8 cellular contexts compared by ENCODE assay signal in the genomic region with DNA sequence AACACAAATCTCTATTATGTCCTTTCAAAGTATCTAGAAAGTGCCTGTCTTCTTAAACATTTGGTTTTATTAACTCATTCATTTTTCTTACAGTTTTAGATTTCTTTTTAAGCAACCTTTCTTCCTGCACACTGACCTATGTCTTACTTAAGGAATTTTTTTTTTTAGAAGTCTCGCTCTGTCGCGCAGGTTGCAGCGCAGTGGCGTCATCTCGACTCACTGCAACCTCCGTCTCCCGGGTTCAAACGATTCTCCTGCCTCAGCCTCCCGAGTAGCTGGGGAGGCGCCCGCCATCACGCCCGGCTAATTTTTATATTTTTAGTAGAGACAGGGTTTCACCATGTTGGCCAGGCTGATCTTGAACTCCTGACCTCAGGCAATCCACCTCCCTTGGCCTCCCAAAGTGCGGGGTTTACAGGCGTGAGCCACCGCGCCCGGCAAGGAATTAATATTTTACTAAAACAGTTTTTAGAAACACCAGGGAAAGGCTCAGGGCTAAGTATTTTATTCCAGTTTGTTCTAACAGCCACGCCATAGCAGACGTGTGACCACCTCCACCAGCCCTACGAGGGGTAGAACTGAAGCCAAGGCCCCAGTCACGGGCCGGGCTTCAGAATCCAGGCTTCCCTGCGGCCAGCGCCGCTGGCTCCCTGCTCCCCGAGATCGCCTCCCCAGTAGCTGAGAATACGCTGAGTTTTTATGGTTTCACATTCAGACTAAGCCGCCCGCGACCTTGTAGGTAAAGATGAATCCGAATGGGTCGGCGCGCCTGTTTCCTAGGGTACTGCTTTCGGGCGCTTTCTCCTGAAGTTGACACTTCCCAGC. TPM values are rescaled to one million over a fixed set of nuclear protein-coding genes. Genes with fewer than 3 reads are reported as not detected.
DNase-seq lines count a peak whose midpoint lies in the region; ATAC-seq, FAIRE-seq and TF ChIP-seq lines count a peak whose summit lies in the region.

No MANE protein-coding gene starts in this region.

- CTCF ChIA-PET in activated CD4-positive, alpha-beta T cell treated with anti-CD3 and anti-CD28 coated beads for 36 hours (lab: Charles Lee): interaction anchor here (0.6 to 1.0 kb wide), 2 partner anchors 38 to 76 kb away, joined by 3 to 4 read pairs; no protein-coding TSS in a partner anchor

- POLR2A ChIA-PET in activated CD4-positive, alpha-beta T cell treated with anti-CD3 and anti-CD28 coated beads for 36 hours (lab: Charles Lee): interaction anchor here (1.0 to 2.0 kb wide), 8 partner anchors 12 to 322 kb away, joined by 3 to 17 read pairs (median 4); a partner anchor contains a TSS

- peak overlapping the region; percentile 98 for H3K27ac Mint-ChIP-seq in activated CD4-positive, alpha-beta T cell treated with anti-CD3 and anti-CD28 coated beads for 36 hours

- TF ChIP-seq POLR2A in H54 (IDR thresholded peaks at IDR 0.05; ENCODE audit: low read depth, low read length): no peak

- ATAC-seq in GM21717 (IDR thresholded peaks at IDR 0.05; ENCODE audit: unreplicated experiment): peak; percentile 25
- ATAC-seq in activated CD4-positive, alpha-beta T cell treated with anti-CD3 and anti-CD28 coated beads for 36 hours: peak; percentile 2

- H3K27me3 ChIP-seq in MG63 (no peaks in the 10 kb centered on the region), endocrine pancreas (ENCODE audit: control insufficient read depth, insufficient read depth, low read length) (no peaks in the 10 kb centered on the region), muscle layer of colon (ENCODE audit: control insufficient read depth in 1 of 2, insufficient read depth in 2 of 2, low read length in 2 of 2) (no peaks in the 10 kb centered on the region)

- H3K27ac ChIP-seq in muscle layer of colon (ENCODE audit: low read depth, low read length) (peak overlapping the region; percentile 97), temporal lobe (ENCODE audit: low read depth, low read length) (peak overlapping the region; percentile 86)

- H3K27me3 Mint-ChIP-seq in activated CD4-positive, alpha-beta T cell treated with anti-CD3 and anti-CD28 coated beads for 36 hours: no peaks in the 10 kb centered on the region

- H3K9ac ChIP-seq in endocrine pancreas (ENCODE audit: control insufficient read depth, insufficient read depth, low read length) (peak overlapping the region; percentile 86), muscle layer of colon (ENCODE audit: low read length) (peak overlapping the region; percentile 93)

- peak overlapping the region; percentile 84 for H3K4me3 ChIP-seq in MG63
- peak overlapping the region; percentile 81 for H3K4me3 ChIP-seq in endocrine pancreas (ENCODE audit: control insufficient read depth, insufficient read depth, low read length)
- H3K4me3 ChIP-seq in muscle layer of colon (ENCODE audit: low read depth in 1 of 2, low read length in 2 of 2): peak overlapping the region; percentile 93 to 95

- peaks cover 29% of the 10 kb centered on the region for H3K36me3 Mint-ChIP-seq in activated CD4-positive, alpha-beta T cell treated with anti-CD3 and anti-CD28 coated beads for 36 hours (ENCODE audit: low read depth)

- H3K36me3 ChIP-seq in MG63: peaks cover 6% of the 10 kb centered on the region; the same call in 1 of the 2 replicates
- no peaks in the 10 kb centered on the region for H3K36me3 ChIP-seq in endocrine pancreas (ENCODE audit: control insufficient read depth, insufficient read depth, low read length)
- no peaks in the 10 kb centered on the region for H3K36me3 ChIP-seq in muscle layer of colon (ENCODE audit: insufficient read depth, low read length)

- peaks cover 20% of the 10 kb centered on the region for H3K4me1 Mint-ChIP-seq in activated CD4-positive, alpha-beta T cell treated with anti-CD3 and anti-CD28 coated beads for 36 hours

- DNase-seq in EL (peak; percentile 31), MG63 (no peak), H54 (ENCODE audit: insufficient read length, low spot score) (no peak)
- DNase-seq in activated CD4-positive, alpha-beta T cell treated with anti-CD3 and anti-CD28 coated beads for 36 hours: peak; percentile 73

- intact Hi-C loops in activated CD4-positive, alpha-beta T cell treated with anti-CD3 and anti-CD28 coated beads for 36 hours (cut with DNase I, micrococcal nuclease): loop anchor here (1.0 to 5.0 kb wide), 6 partner anchors 18 to 1120 kb away; a partner anchor contains a TSS

- peak overlapping the region; percentile 99 for H3K4me3 Mint-ChIP-seq in activated CD4-positive, alpha-beta T cell treated with anti-CD3 and anti-CD28 coated beads for 36 hours

- H3K9me3 ChIP-seq in MG63 (no peaks in the 10 kb centered on the region), endocrine pancreas (ENCODE audit: control insufficient read depth, low read length) (no peaks in the 10 kb centered on the region), muscle layer of colon (ENCODE audit: low read length) (no peaks in the 10 kb centered on the region)

- no peak for FAIRE-seq in H54 (lab: Jason Lieb, UNC)

- H3K4me1 ChIP-seq in endocrine pancreas (ENCODE audit: control insufficient read depth, insufficient read depth, low read length) (peaks cover 18% of the 10 kb centered on the region), muscle layer of colon (ENCODE audit: insufficient read depth, low read length) (peaks cover 22% of the 10 kb centered on the region)

- no peaks in the 10 kb centered on the region for H3K9me3 Mint-ChIP-seq in activated CD4-positive, alpha-beta T cell treated with anti-CD3 and anti-CD28 coated beads for 36 hours (ENCODE audit: low read depth)

RNA-seq across cellular contexts. Expression of a gene that starts 0.9 kb away (rescaled TPM):
- total RNA-seq in MG63 (2014; rRNA removed; shearing (Covaris generic); ENCODE audit: low replicate concordance): 37.8 and 53.0 TPM in 2 replicates
- total RNA-seq in activated CD4-positive, alpha-beta T cell treated with anti-CD3 and anti-CD28 coated beads for 36 hours: 100 to 1,000 TPM; 124 to 126 TPM
- total RNA-seq in temporal lobe: 48.4 TPM

RNA-seq across cellular contexts. Expression of a gene that starts 17.6 kb away (rescaled TPM):
- 0.25 and 17.0 TPM in 2 replicates for total RNA-seq in MG63 (2014; rRNA removed; shearing (Covaris generic); ENCODE audit: low replicate concordance)
- total RNA-seq in activated CD4-positive, alpha-beta T cell treated with anti-CD3 and anti-CD28 coated beads for 36 hours: 1 to 10 TPM; 1.7 to 7.8 TPM
- 4.9 TPM for total RNA-seq in temporal lobe

Comparison
In these comparisons a context has a peak if more than half of its experiments do, and no peak if none do; other contexts are left out.
1. DNase-seq: peak in EL (single experiment) and activated CD4-positive, alpha-beta T cell treated with anti-CD3 and anti-CD28 coated beads for 36 hours (single experiment); none in MG63 (single experiment) and H54 (single experiment).
2. Peak in every context shown above with its lines, with median percentiles within 50 percentile points of each other: H3K4me3 ChIP-seq.